In the genomic region with DNA sequence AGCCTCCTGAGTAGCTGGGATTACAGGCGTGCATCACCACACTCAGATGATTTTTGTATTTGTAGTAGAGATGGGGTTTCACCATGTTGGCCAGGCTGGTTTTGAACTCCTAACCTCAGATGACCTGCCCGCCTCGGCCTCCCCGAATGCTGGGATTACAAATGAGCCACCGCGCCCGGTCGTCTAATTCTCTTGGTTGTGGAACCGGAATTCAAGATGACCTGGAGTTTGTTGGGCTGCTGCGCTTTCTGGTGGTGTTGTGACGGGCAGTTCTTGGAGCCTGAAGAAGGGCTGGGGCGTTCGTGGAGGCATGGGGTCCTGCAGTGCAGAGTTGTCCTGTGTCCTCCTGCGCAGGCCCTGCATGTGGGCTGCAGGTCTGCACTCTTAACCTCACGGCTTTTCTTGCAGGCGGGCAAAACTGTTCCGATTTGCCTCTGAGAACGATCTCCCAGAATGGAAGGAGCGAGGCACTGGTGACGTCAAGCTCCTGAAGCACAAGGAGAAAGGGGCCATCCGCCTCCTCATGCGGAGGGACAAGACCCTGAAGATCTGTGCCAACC, we compare ENCODE assay signal across 1 cellular context.
A peak's percentile ranks its signal among the peaks of the same experiment; 100 is the strongest.
TF ChIP-seq lines count a peak whose summit lies in the region.

No MANE protein-coding gene starts in this region.

TF ChIP-seq in H1, 55 proteins besides CTCF, POLR2A, EP300 and RAD21:
- no peak for TF ChIP-seq GTF2F1 (IDR thresholded peaks at IDR 0.05; ENCODE audit: borderline replicate concordance, low read depth, low read length)
- peak; percentile 67; the same call in 1 of the 2 replicates for TF ChIP-seq POLR2AphosphoS5 (IDR thresholded peaks at IDR 0.05; ENCODE audit: low read depth, low read length)
